In the genomic region with DNA sequence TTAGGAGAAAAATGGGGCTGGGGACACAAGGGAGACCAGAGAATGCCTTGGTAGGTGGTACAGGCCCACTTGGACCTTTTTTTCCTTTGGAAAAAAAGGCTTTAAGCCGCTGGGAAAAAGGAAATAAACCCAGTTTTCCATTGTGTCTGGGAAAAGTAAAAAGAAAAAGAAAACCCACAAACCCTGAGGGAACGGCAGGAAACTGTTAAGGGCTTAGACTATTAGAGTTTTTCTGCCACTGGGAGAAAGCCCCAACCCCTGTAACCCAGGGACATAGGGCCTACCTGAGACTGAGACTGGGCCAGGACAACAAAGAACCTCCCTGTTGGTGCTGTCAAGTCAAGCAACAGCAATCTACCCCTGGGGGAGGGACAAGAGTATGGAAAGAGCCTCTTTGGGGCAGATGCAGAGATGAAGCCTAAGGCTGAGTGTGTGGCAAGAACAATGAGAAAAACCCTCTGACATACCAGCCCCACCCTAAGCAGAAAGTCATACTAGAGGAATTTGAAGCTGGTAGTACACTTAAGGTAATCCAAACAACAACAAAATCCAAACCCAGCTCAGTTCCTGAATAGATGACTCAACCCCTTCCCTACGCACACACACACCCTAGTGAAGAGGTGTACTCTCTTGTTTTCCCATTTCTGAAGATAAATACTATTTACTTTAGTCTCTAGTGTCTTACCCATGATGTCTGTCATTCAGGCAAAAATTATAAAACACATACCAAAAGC, we compare ENCODE assay signal across 12 cellular contexts. TPM values are rescaled to one million over a fixed set of nuclear protein-coding genes. Genes with fewer than 3 reads are reported as not detected.
DNase-seq lines count a peak whose midpoint lies in the region; ATAC-seq, FAIRE-seq and TF ChIP-seq lines count a peak whose summit lies in the region.
"Had no signal": no experiment of that assay in that cellular context is flagged by ENCODE, and none has a peak within 500 bp of the region (broad histone marks: within the 10 kb centered on the region; RNA-seq: fewer than 3 reads in every experiment).

No MANE protein-coding gene starts in this region.

- H3K27ac ChIP-seq in AG04450 (ENCODE audit: low read depth, low read length) = peak overlapping the region; percentile 96
- H3K27ac ChIP-seq in lung (ENCODE audit: low read depth in 1 of 2, low read length in 1 of 2) = peak overlapping the region; percentile 17 to 86
- H3K27ac ChIP-seq in esophagus muscularis mucosa (replicated peaks in 1 of 4) = no peak overlapping the region

- H3K4me3 Mint-ChIP-seq in activated CD8-positive, alpha-beta memory T cell treated with anti-CD3 and anti-CD28 coated beads, Interleukin-2, amount 10 ng/mL, durations not matched to agents 7 days and 5 days = no peak overlapping the region

- H3K4me1 ChIP-seq in lung (ENCODE audit: control insufficient read depth in 2 of 2, insufficient read depth in 2 of 2, low read length in 2 of 2) (peaks cover 4 to 9% of the 10 kb centered on the region in 2 donors), esophagus muscularis mucosa (peaks cover 4 to 15% (median 8%) of the 10 kb centered on the region in 4 donors)

- peaks cover 20% of the 10 kb centered on the region for H3K4me1 Mint-ChIP-seq in activated CD8-positive, alpha-beta memory T cell treated with anti-CD3 and anti-CD28 coated beads, Interleukin-2, amount 10 ng/mL, durations not matched to agents 7 days and 5 days

- H3K36me3 Mint-ChIP-seq in activated CD8-positive, alpha-beta memory T cell treated with anti-CD3 and anti-CD28 coated beads, Interleukin-2, amount 10 ng/mL, durations not matched to agents 7 days and 5 days = peaks cover 45% of the 10 kb centered on the region

- H3K4me3 ChIP-seq in AG04450 (ENCODE audit: low read depth, low read length) (no peak overlapping the region), bronchial epithelial cell (ENCODE audit: low read depth, low read length) (no peak overlapping the region), lung (no peak overlapping the region), esophagus muscularis mucosa (no peak overlapping the region)

- TF ChIP-seq POLR2A in esophagus muscularis mucosa (IDR thresholded peaks at IDR 0.05; ENCODE audit: low read depth) = no peak

- H3K27me3 ChIP-seq in AG04450 (ENCODE audit: control insufficient read depth, insufficient read depth, low read length) = no peaks in the 10 kb centered on the region
- H3K27me3 ChIP-seq in bronchial epithelial cell (ENCODE audit: control insufficient read depth, insufficient read depth, low read length) = no peaks in the 10 kb centered on the region
- H3K27me3 ChIP-seq in lung (ENCODE audit: control insufficient read depth, insufficient read depth) = no peaks in the 10 kb centered on the region
- no peaks in the 10 kb centered on the region for H3K27me3 ChIP-seq in esophagus muscularis mucosa

- 72 to 80% methylated on average over 3 of the region's 3 CpGs for WGBS in lung, 2 donors
- WGBS in esophagus muscularis mucosa = 79% methylated on average over 3 of the region's 3 CpGs

- DNase-seq in AG04450 (ENCODE audit: low read depth, low spot score) = peak; percentile 93
- DNase-seq in HS-5 (ENCODE audit: low read depth) = peak; percentile 94
- peak; percentile 100 for DNase-seq in bronchial epithelial cell (ENCODE audit: low read depth)
- DNase-seq in lung (ENCODE audit: low spot score) = peak; percentile 39
- DNase-seq in esophagus muscularis mucosa (ENCODE audit: extremely low spot score) = no peak
- no peak for DNase-seq in activated CD8-positive, alpha-beta memory T cell treated with anti-CD3 and anti-CD28 coated beads, Interleukin-2, amount 10 ng/mL, durations not matched to agents 7 days and 5 days
- DNase-seq: DMS79 had no signal

- peak; percentile 90 for ATAC-seq in lung (ENCODE audit: insufficient read depth, low FRiP score)
- ATAC-seq in GM19351 (IDR thresholded peaks at IDR 0.05; ENCODE audit: unreplicated experiment) = no peak
- ATAC-seq in activated CD4-positive, CD25-positive, alpha-beta regulatory T cell treated with anti-CD3 and anti-CD28 coated beads, Interleukin-2, amount 50 U/mL, for 24 hours = no peak
- ATAC-seq in activated CD8-positive, alpha-beta memory T cell treated with anti-CD3 and anti-CD28 coated beads, Interleukin-2, amount 10 ng/mL, durations not matched to agents 7 days and 5 days = no peak

- no peaks in the 10 kb centered on the region for H3K27me3 Mint-ChIP-seq in activated CD8-positive, alpha-beta memory T cell treated with anti-CD3 and anti-CD28 coated beads, Interleukin-2, amount 10 ng/mL, durations not matched to agents 7 days and 5 days

- CTCF ChIA-PET in AG04450 (lab: Charles Lee) = interaction anchor here (4.0 kb wide), 1 partner anchor 22 kb away, joined by 24 read pairs; a partner anchor contains a TSS
- CTCF ChIA-PET in activated CD8-positive, alpha-beta memory T cell treated with anti-CD3 and anti-CD28 coated beads, Interleukin-2, amount 10 ng/mL, durations not matched to agents 7 days and 5 days (lab: Charles Lee) = no interaction called here

- no peak for TF ChIP-seq CTCF in AG04450 (IDR thresholded peaks at IDR 0.05; ENCODE audit: low read depth, low read length)
- TF ChIP-seq CTCF in bronchial epithelial cell (IDR thresholded peaks at IDR 0.05; ENCODE audit: insufficient read depth, low read length, severe bottlenecking) = no peak
- no peak for TF ChIP-seq CTCF in lung (IDR thresholded peaks at IDR 0.05; ENCODE audit: control extremely low read depth, extremely low read depth)
- no peak for TF ChIP-seq CTCF in esophagus muscularis mucosa (IDR thresholded peaks at IDR 0.05)

- TF ChIP-seq EP300 in esophagus muscularis mucosa (IDR thresholded peaks at IDR 0.05) = no peak

- H3K36me3 ChIP-seq in bronchial epithelial cell (ENCODE audit: control insufficient read depth, insufficient read depth, low read length) (peaks cover under 1% of the 10 kb centered on the region), lung (ENCODE audit: control insufficient read depth in 2 of 2, insufficient read depth in 2 of 2, low read length in 2 of 2) (peaks cover 0 to 2% of the 10 kb centered on the region in 2 donors), esophagus muscularis mucosa (peaks cover 1 to 23% (median 14%) of the 10 kb centered on the region in 4 donors)

- POLR2A ChIA-PET in AG04450 (lab: Yijun Ruan, JAX) = interaction anchor here (0.6 to 1.1 kb wide), 4 partner anchors 21 to 240 kb away, joined by 3 to 6 read pairs (median 4); a partner anchor contains a TSS

- H3K27ac Mint-ChIP-seq in activated CD8-positive, alpha-beta memory T cell treated with anti-CD3 and anti-CD28 coated beads, Interleukin-2, amount 10 ng/mL, durations not matched to agents 7 days and 5 days = no peak overlapping the region

- H3K9me3 Mint-ChIP-seq in activated CD8-positive, alpha-beta memory T cell treated with anti-CD3 and anti-CD28 coated beads, Interleukin-2, amount 10 ng/mL, durations not matched to agents 7 days and 5 days (ENCODE audit: low read depth) = peaks cover 4% of the 10 kb centered on the region

- no peaks in the 10 kb centered on the region; the same call in 1 of the 2 replicates for H3K9me3 ChIP-seq in AG04450 (ENCODE audit: control insufficient read depth, insufficient read depth, low read length)
- no peaks in the 10 kb centered on the region for H3K9me3 ChIP-seq in lung (ENCODE audit: control insufficient read depth in 2 of 2, insufficient read depth in 1 of 2, low read length in 1 of 2)
- H3K9me3 ChIP-seq in esophagus muscularis mucosa = no peaks in the 10 kb centered on the region

- intact Hi-C loops in esophagus muscularis mucosa (cut with DNase I) = no loop called here

- peak; percentile 75 for FAIRE-seq in bronchial epithelial cell (lab: Jason Lieb, UNC)
- FAIRE-seq: colon had no signal

RNA-seq across cellular contexts. Expression of a gene that starts 22.8 kb away (rescaled TPM):
- polyA plus RNA-seq in AG04450 (2011; rRNA removed) = 60.5 and 63.1 TPM in 2 replicates
- polyA minus RNA-seq in AG04450 (2011; rRNA and poly(A)+ RNA removed) = 72.8 and 75.4 TPM in 2 replicates
- 31.3 and 39.6 TPM in 2 replicates for total RNA-seq in bronchial epithelial cell
- 10 to 100 TPM; 28.5 to 54.1 TPM for total RNA-seq in lung
- polyA plus RNA-seq in lung = 10 to 100 TPM in 1 of 2 donors, 1 to 10 TPM in 1; 7.7 to 16.1 TPM
- 10 to 100 TPM; 16.6 to 29.1 (median 21.1) TPM for total RNA-seq in esophagus muscularis mucosa
- total RNA-seq in activated CD8-positive, alpha-beta memory T cell treated with anti-CD3 and anti-CD28 coated beads, Interleukin-2, amount 10 ng/mL, durations not matched to agents 7 days and 5 days = 10 to 100 TPM; 29.4 to 44.0 TPM

RNA-seq across cellular contexts. Expression of a gene that starts 56.1 kb away (rescaled TPM):
- not detected in 2 replicates for polyA plus RNA-seq in AG04450 (2011; rRNA removed)
- not detected in 2 replicates for polyA minus RNA-seq in AG04450 (2011; rRNA and poly(A)+ RNA removed)
- not detected in 2 replicates for total RNA-seq in bronchial epithelial cell
- total RNA-seq in lung = not detected
- not detected for polyA plus RNA-seq in lung
- not detected for total RNA-seq in esophagus muscularis mucosa
- not detected for total RNA-seq in activated CD8-positive, alpha-beta memory T cell treated with anti-CD3 and anti-CD28 coated beads, Interleukin-2, amount 10 ng/mL, durations not matched to agents 7 days and 5 days
- total RNA-seq: posterior vena cava, subcutaneous adipose tissue had no signal

Comparison
In these comparisons a context has a peak if more than half of its experiments do, and no peak if none do; other contexts are left out.
1. DNase-seq: peak in AG04450 (single experiment), HS-5 (single experiment), bronchial epithelial cell (single experiment) and lung (single experiment); none in esophagus muscularis mucosa (single experiment) and activated CD8-positive, alpha-beta memory T cell treated with anti-CD3 and anti-CD28 coated beads, Interleukin-2, amount 10 ng/mL, durations not matched to agents 7 days and 5 days (single experiment).
2. H3K27ac ChIP-seq: peak in AG04450 (single experiment) and lung (2 of 2); none in esophagus muscularis mucosa (0 of 4).